ENCODE assay signal across 16 cellular contexts in genomic region chr7:137694405-137694804, GRCh38.
A peak's percentile ranks its signal among the peaks of the same experiment; 100 is the strongest.
DNase-seq lines count a peak whose midpoint lies in the region; ATAC-seq, FAIRE-seq and TF ChIP-seq lines count a peak whose summit lies in the region.
"Had no signal": no experiment of that assay in that cellular context is flagged by ENCODE, and none has a peak within 500 bp of the region (broad histone marks: within the 10 kb centered on the region; RNA-seq: fewer than 3 reads in every experiment).

No MANE protein-coding gene starts in this region.

- no peak overlapping the region for H3K4me3 ChIP-seq in BLaER1 treated with 17β-estradiol and CSF1 and Interleukin-3, amounts not matched to agents 10 nM and 100 nM
- no peak overlapping the region for H3K4me3 ChIP-seq in GM12878
- H3K4me3 ChIP-seq in brain microvascular endothelial cell (ENCODE audit: low read depth, low read length), result no peak overlapping the region
- H3K4me3 ChIP-seq in right cardiac atrium (ENCODE audit: low read length), result no peak overlapping the region
- H3K4me3 ChIP-seq: pancreas had no signal

- DNase-seq in GM19239 (ENCODE audit: insufficient read length, low spot score) (peak; percentile 1), GM12878 (ENCODE audit: low read depth, low spot score) (peak; percentile 17), brain microvascular endothelial cell (no peak), frontal cortex (ENCODE audit: low spot score in 2 of 2) (no peak), foreskin melanocyte (no peak), right cardiac atrium (no peak)
- DNase-seq: activated CD8-positive, alpha-beta memory T cell treated with anti-CD3 and anti-CD28 coated beads for 24 hours; activated naive CD4-positive, alpha-beta T cell treated with anti-CD3 and anti-CD28 coated beads, Interleukin-2, amount 10 ng/mL, durations not matched to agents 7 days and 5 days; MM.1S; NCI-H446; pancreas; Right ventricle myocardium superior had no signal

- TF ChIP-seq EP300 in GM12878 (IDR thresholded peaks at IDR 0.05; ENCODE audit: borderline replicate concordance in 1 of 2, control insufficient read depth in 1 of 2, low read depth in 2 of 2, low read length in 2 of 2), result peak in 1 of 2 experiments; percentile 12; a peak in 1 of 4 replicates

- WGBS in GM12878 (ENCODE audit: insufficient coverage, insufficient replicate concordance, low lambda C conversion rate, missing lambda C conversion rate), result 0% methylated on average over 2 of the region's 2 CpGs
- 59% methylated on average over 2 of the region's 2 CpGs for WGBS in right cardiac atrium

- intact Hi-C loops in GM12878 (cut with micrococcal nuclease; ENCODE audit: unreplicated experiment) (no loop called here), right cardiac atrium (cut with DNase I) (no loop called here)

- no peaks in the 10 kb centered on the region for H3K27me3 ChIP-seq in BLaER1 treated with 17β-estradiol and CSF1 and Interleukin-3, amounts not matched to agents 10 nM and 100 nM
- no peaks in the 10 kb centered on the region for H3K27me3 ChIP-seq in GM12878 (replicated peaks in 1 of 2; ENCODE audit: control insufficient read depth in 2 of 2, insufficient read depth in 2 of 2, low read length in 1 of 2)
- no peaks in the 10 kb centered on the region for H3K27me3 ChIP-seq in brain microvascular endothelial cell (replicated peaks)
- no peaks in the 10 kb centered on the region for H3K27me3 ChIP-seq in right cardiac atrium (ENCODE audit: control insufficient read depth, insufficient read depth)
- H3K27me3 ChIP-seq: pancreas had no signal

- no peaks in the 10 kb centered on the region for H3K36me3 ChIP-seq in BLaER1 treated with 17β-estradiol and CSF1 and Interleukin-3, amounts not matched to agents 10 nM and 100 nM
- H3K36me3 ChIP-seq in GM12878 (ENCODE audit: control insufficient read depth in 2 of 2, insufficient read depth in 2 of 2, low read length in 1 of 2) (no peaks in the 10 kb centered on the region), brain microvascular endothelial cell (replicated peaks) (no peaks in the 10 kb centered on the region)
- H3K36me3 ChIP-seq: pancreas had no signal

- CTCF ChIA-PET in GM12878 (lab: Yijun Ruan, JAX), result interaction anchor here (0.9 to 2.0 kb wide), 5 partner anchors 20 to 62 kb away, joined by 3 to 8 read pairs (median 4); no protein-coding TSS in a partner anchor

- TF ChIP-seq RAD21 in GM12878 (IDR thresholded peaks at IDR 0.05; ENCODE audit: insufficient read depth, low read depth, low read length), result no peak

- TF ChIP-seq POLR2A in GM12878 (IDR thresholded peaks at IDR 0.05; ENCODE audit: low read depth, low read length), result no peak

- SMC1A ChIA-PET in GM12878 (lab: Charles Lee; ENCODE audit: uncharacterized antibody, unreplicated experiment), result interaction anchor here (0.7 to 3.4 kb wide), 11 partner anchors 15 to 200 kb away, joined by 3 to 35 read pairs (median 4); no protein-coding TSS in a partner anchor

- H3K27ac ChIP-seq in BLaER1 treated with 17β-estradiol and CSF1 and Interleukin-3, amounts not matched to agents 10 nM and 100 nM, result peak overlapping the region in 6 of 11 experiments; percentile 2 to 58 (median 38); a peak in 7 of 22 replicates
- no peak overlapping the region for H3K27ac ChIP-seq in GM12878 (ENCODE audit: control insufficient read depth, insufficient read depth)
- H3K27ac ChIP-seq in brain microvascular endothelial cell, result no peak overlapping the region
- H3K27ac ChIP-seq in right cardiac atrium (ENCODE audit: low read length), result no peak overlapping the region
- H3K27ac ChIP-seq: HL-60, pancreas had no signal

- no peak overlapping the region for H3K9ac ChIP-seq in BLaER1 treated with 17β-estradiol and CSF1 and Interleukin-3, amounts not matched to agents 10 nM and 100 nM
- H3K9ac ChIP-seq in GM12878 (ENCODE audit: control insufficient read depth, insufficient read depth, low read length), result no peak overlapping the region

- H3K4me2 ChIP-seq in BLaER1 treated with 17β-estradiol and CSF1 and Interleukin-3, amounts not matched to agents 10 nM and 100 nM, result peak overlapping the region in 10 of 11 experiments; percentile 7 to 51 (median 38); a peak in 16 of 22 replicates
- H3K4me2 ChIP-seq in GM12878 (ENCODE audit: control insufficient read depth, insufficient read depth), result no peak overlapping the region

- no peak overlapping the region for H2AFZ ChIP-seq in GM12878 (ENCODE audit: control insufficient read depth, low read depth, low read length)

- FAIRE-seq in GM19239 (lab: Jason Lieb, UNC), result no peak
- FAIRE-seq in GM12878 (lab: Jason Lieb, UNC), result no peak
- FAIRE-seq in frontal cortex (lab: Jason Lieb, UNC), result no peak
- FAIRE-seq: pancreas, TTC549 had no signal

- no peaks in the 10 kb centered on the region for H3K79me2 ChIP-seq in GM12878 (ENCODE audit: control insufficient read depth, insufficient read depth, low read length)

- POLR2A ChIA-PET in GM12878 (lab: Charles Lee), result interaction anchor here (1.0 to 2.3 kb wide), 6 partner anchors 22 to 62 kb away, joined by 3 to 6 read pairs (median 4); no protein-coding TSS in a partner anchor

- ATAC-seq in HG03342 (IDR thresholded peaks at IDR 0.05; ENCODE audit: unreplicated experiment) (peak; percentile 56), GM12878 (peak; percentile 91), right cardiac atrium (no peak)
- ATAC-seq: pancreas had no signal

- in situ Hi-C loops in GM12878 (cut with MboI), result no loop called here
- in situ Hi-C loops in brain microvascular endothelial cell (cut with HindIII; ENCODE audit: low pct_ligation_motif_present, low sequenced_read_pairs), result no loop called here

- peaks cover 8 to 33% (median 22%) of the 10 kb centered on the region in 10 experiments; a peak in 17 of 20 replicates for H3K4me1 ChIP-seq in BLaER1 treated with 17β-estradiol and CSF1 and Interleukin-3, amounts not matched to agents 10 nM and 100 nM
- H3K4me1 ChIP-seq in GM12878 (ENCODE audit: control insufficient read depth, insufficient read depth, low read length) (no peaks in the 10 kb centered on the region), right cardiac atrium (ENCODE audit: control insufficient read depth, insufficient read depth, low read length) (no peaks in the 10 kb centered on the region)
- H3K4me1 ChIP-seq: pancreas had no signal

- H4K20me1 ChIP-seq in BLaER1 treated with 17β-estradiol and CSF1 and Interleukin-3, amounts not matched to agents 10 nM and 100 nM, result no peaks in the 10 kb centered on the region
- no peaks in the 10 kb centered on the region for H4K20me1 ChIP-seq in GM12878 (ENCODE audit: control insufficient read depth, insufficient read depth)

- H3K9me3 ChIP-seq in BLaER1 treated with 17β-estradiol and CSF1 and Interleukin-3, amounts not matched to agents 10 nM and 100 nM (replicated peaks in 1 of 11), result no peaks in the 10 kb centered on the region
- H3K9me3 ChIP-seq in GM12878 (replicated peaks; ENCODE audit: control insufficient read depth, insufficient read depth, low read length) (no peaks in the 10 kb centered on the region), right cardiac atrium (ENCODE audit: control insufficient read depth, low read length) (no peaks in the 10 kb centered on the region)
- H3K9me3 ChIP-seq: pancreas had no signal

- TF ChIP-seq CTCF in GM12878 (IDR thresholded peaks at IDR 0.05 in 2 of 3, conservative IDR thresholded peaks at IDR 0.05 in 1 of 3; ENCODE audit: control insufficient read depth in 2 of 3, extremely low read depth in 1 of 3, insufficient read depth in 1 of 3, low read depth in 3 of 3, low read length in 3 of 3) (no peak), brain microvascular endothelial cell (IDR thresholded peaks at IDR 0.05; ENCODE audit: low read depth, low read length, missing control alignments) (no peak)

- no TSS peak for BruUV-seq in GM12878 (replicated peaks; lab: Mats Ljungman, UMichigan)

- RAD21 ChIA-PET in GM12878 (lab: Charles Lee; ENCODE audit: unreplicated experiment), result interaction anchor here (1.2 to 3.8 kb wide), 8 partner anchors 24 to 201 kb away, joined by 3 to 30 read pairs (median 4); no protein-coding TSS in a partner anchor

TF ChIP-seq in GM12878, 131 proteins besides CTCF, POLR2A, EP300 and RAD21:
- peak; percentile 64 for TF ChIP-seq JUNB (IDR thresholded peaks at IDR 0.05)
- TF ChIP-seq ZBED1 (IDR thresholded peaks at IDR 0.05; ENCODE audit: borderline replicate concordance), result 0 out of 2 replicates have a peak, but pooled peaks have one; percentile 45
- no peak for TF ChIP-seq SUZ12 (IDR thresholded peaks at IDR 0.05; ENCODE audit: unreplicated experiment)
- TF ChIP-seq BHLHE40 (IDR thresholded peaks at IDR 0.05; ENCODE audit: borderline replicate concordance in 1 of 2, low read depth in 2 of 2, low read length in 1 of 2), result peak; percentile 70 to 84
- TF ChIP-seq NRF1 (conservative IDR thresholded peaks at IDR 0.05; ENCODE audit: low read depth, low read length), result no peak
- TF ChIP-seq ETV6 (conservative IDR thresholded peaks at IDR 0.05 in 1 of 2, IDR thresholded peaks at IDR 0.05 in 1 of 2; ENCODE audit: borderline replicate concordance in 1 of 2, low read depth in 1 of 2), result peak in 1 of 2 experiments; percentile 47; a peak in 1 of 4 replicates
- TF ChIP-seq IKZF2 (IDR thresholded peaks at IDR 0.05), result peak; percentile 30 to 38; a peak in 1 of 4 replicates
- TF ChIP-seq MXI1 (IDR thresholded peaks at IDR 0.05; ENCODE audit: low read depth, low read length), result no peak
- TF ChIP-seq MTA2 (IDR thresholded peaks at IDR 0.05; ENCODE audit: low read depth), result peak; percentile 40; the same call in 1 of the 2 replicates
- TF ChIP-seq MEF2B (IDR thresholded peaks at IDR 0.05; ENCODE audit: partially characterized antibody, poor library complexity, severe bottlenecking), result peak; percentile 89
- TF ChIP-seq ATF7 (IDR thresholded peaks at IDR 0.05; ENCODE audit: low read depth), result 0 out of 2 replicates have a peak, but pooled peaks have one; percentile 57
- TF ChIP-seq PKNOX1 (IDR thresholded peaks at IDR 0.05), result peak; percentile 87
- no peak for TF ChIP-seq YBX1 (IDR thresholded peaks at IDR 0.05)
- TF ChIP-seq RUNX3 (IDR thresholded peaks at IDR 0.05; ENCODE audit: low read length), result peak; percentile 13; the same call in 1 of the 2 replicates

Comparison
In these comparisons a context has a peak if more than half of its experiments do, and no peak if none do; other contexts are left out.
1. H3K27ac ChIP-seq: peak in BLaER1 treated with 17β-estradiol and CSF1 and Interleukin-3, amounts not matched to agents 10 nM and 100 nM (6 of 11); none in GM12878 (single experiment), brain microvascular endothelial cell (single experiment) and right cardiac atrium (single experiment).
2. DNase-seq: peak in GM19239 (single experiment) and GM12878 (single experiment); none in brain microvascular endothelial cell (single experiment), frontal cortex (0 of 2), foreskin melanocyte (single experiment) and right cardiac atrium (0 of 3).
3. ATAC-seq: peak in HG03342 (single experiment) and GM12878 (single experiment); none in right cardiac atrium (0 of 2).